9 cellular contexts compared by ENCODE assay signal in the genomic region with DNA sequence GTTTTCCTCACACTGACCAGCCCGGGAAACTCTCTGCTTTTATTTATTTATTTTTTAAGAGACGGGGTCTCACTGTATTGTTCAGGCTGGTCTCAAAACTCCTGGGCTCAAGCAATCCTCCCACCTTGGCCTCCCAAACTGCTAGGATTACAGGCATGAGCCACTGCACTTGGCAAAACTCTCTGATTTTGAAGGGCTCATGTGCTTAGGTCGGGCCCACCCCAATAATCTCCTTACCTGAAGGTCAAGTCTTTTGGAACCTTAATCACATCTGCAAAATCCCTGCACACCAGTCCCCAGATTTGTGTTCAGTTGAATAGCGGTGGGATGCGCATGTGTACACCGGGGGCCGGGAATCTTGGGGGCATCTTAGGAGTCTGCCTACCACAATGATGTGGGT. TPM values are rescaled to one million over a fixed set of nuclear protein-coding genes. Genes with fewer than 3 reads are reported as not detected.
"Had no signal": no experiment of that assay in that cellular context is flagged by ENCODE, and none has a peak within 500 bp of the region (broad histone marks: within the 10 kb centered on the region; RNA-seq: fewer than 3 reads in every experiment).

No MANE protein-coding gene starts in this region.

- FAIRE-seq: HTR-8/SVneo had no signal

- H2AFZ ChIP-seq: GM23248 had no signal

- H3K27ac ChIP-seq: GM23248 had no signal

- ATAC-seq: HCT116 had no signal

- H3K4me1 ChIP-seq: HAP-1 had no signal

- H3K9me3 ChIP-seq: HAP-1 had no signal

- DNase-seq: GM23248, GOT3, H7, IMR-90 had no signal

- H3K36me3 ChIP-seq: HAP-1 had no signal

- H3K9ac ChIP-seq: GM23248 had no signal

- H3K4me3 ChIP-seq: GM23248, HAP-1 had no signal

RNA-seq across cellular contexts. Expression of gene ECEL1, which starts 7.7 kb away (rescaled TPM):
- total RNA-seq: H4, HT-29, IMR-90 had no signal
- polyA plus RNA-seq: GM23248, IMR-90 had no signal

RNA-seq across cellular contexts. Expression of gene PRSS56, which starts 24.9 kb away (rescaled TPM):
- total RNA-seq: GM23248, H4, H7, HT-29, IMR-90 had no signal
- polyA plus RNA-seq: GM23248, IMR-90 had no signal

RNA-seq across cellular contexts. Expression of gene CHRND, which starts 30.7 kb away (rescaled TPM):
- total RNA-seq: GM23248, H4, H7, HT-29, IMR-90 had no signal
- polyA plus RNA-seq: GM23248, IMR-90 had no signal

RNA-seq across cellular contexts. Expression of gene ALPI, which starts 39.3 kb away (rescaled TPM):
- total RNA-seq: GM23248, H4, HT-29, IMR-90 had no signal
- polyA plus RNA-seq: GM23248, IMR-90 had no signal

RNA-seq across cellular contexts. Expression of gene CHRNG, which starts 44.2 kb away (rescaled TPM):
- total RNA-seq: GM23248, H4, H7, HT-29, IMR-90 had no signal
- polyA plus RNA-seq: GM23248, IMR-90 had no signal
